8 cellular contexts compared by ENCODE assay signal in genomic region chr16:88857728-88858339, GRCh38. TPM values are rescaled to one million over a fixed set of nuclear protein-coding genes. Genes with fewer than 3 reads are reported as not detected.
DNase-seq lines count a peak whose midpoint lies in the region; ATAC-seq and TF ChIP-seq lines count a peak whose summit lies in the region.

No MANE protein-coding gene starts in this region.

- H3K27me3 Mint-ChIP-seq in activated T-cell treated with anti-CD3 and anti-CD28 coated beads, Interleukin-2, amount 50 U/mL, for 4 hours (ENCODE audit: low read depth): no peaks in the 10 kb centered on the region
- no peaks in the 10 kb centered on the region for H3K27me3 Mint-ChIP-seq in natural killer cell (ENCODE audit: low read depth in 2 of 2)
- H3K27me3 Mint-ChIP-seq in stimulated activated memory B cell treated with anti-CD40 and anti-IgM and Interleukin-4, amounts not matched to agents 10 μg/mL and 1 μg/mL and 100 μg/mL, for 72 hours: no peaks in the 10 kb centered on the region

- DNase-seq in GM12865 (ENCODE audit: low read depth) (peak; percentile 86), OCI-M1 (lab: John Stamatoyannopoulos, UW) (peak; percentile 86), fibroblast of gingiva (ENCODE audit: low read depth) (peak; percentile 70), natural killer cell (peak; percentile 54)
- DNase-seq in activated T-cell treated with anti-CD3 and anti-CD28 coated beads, Interleukin-2, amount 50 U/mL, for 4 hours: peak; percentile 73

- H3K9me3 Mint-ChIP-seq in activated T-cell treated with anti-CD3 and anti-CD28 coated beads, Interleukin-2, amount 50 U/mL, for 4 hours: no peaks in the 10 kb centered on the region
- no peaks in the 10 kb centered on the region for H3K9me3 Mint-ChIP-seq in natural killer cell
- no peaks in the 10 kb centered on the region for H3K9me3 Mint-ChIP-seq in stimulated activated memory B cell treated with anti-CD40 and anti-IgM and Interleukin-4, amounts not matched to agents 10 μg/mL and 1 μg/mL and 100 μg/mL, for 72 hours

- H3K4me3 Mint-ChIP-seq in activated T-cell treated with anti-CD3 and anti-CD28 coated beads, Interleukin-2, amount 50 U/mL, for 4 hours: peak overlapping the region; percentile 97
- H3K4me3 Mint-ChIP-seq in natural killer cell: peak overlapping the region; percentile 97
- H3K4me3 Mint-ChIP-seq in stimulated activated memory B cell treated with anti-CD40 and anti-IgM and Interleukin-4, amounts not matched to agents 10 μg/mL and 1 μg/mL and 100 μg/mL, for 72 hours: peak overlapping the region; percentile 95

- TF ChIP-seq CTCF in GM12865 (IDR thresholded peaks at IDR 0.05; ENCODE audit: insufficient read depth, low read depth, low read length, missing control alignments): peak; percentile 83
- TF ChIP-seq CTCF in natural killer cell (IDR thresholded peaks at IDR 0.05): peak; percentile 63

- peak overlapping the region; percentile 99 for H3K4me3 ChIP-seq in GM12865 (ENCODE audit: low read depth, low read length)

- H3K36me3 Mint-ChIP-seq in activated T-cell treated with anti-CD3 and anti-CD28 coated beads, Interleukin-2, amount 50 U/mL, for 4 hours (ENCODE audit: insufficient read depth): peaks cover 11% of the 10 kb centered on the region
- H3K36me3 Mint-ChIP-seq in natural killer cell: no peaks in the 10 kb centered on the region
- H3K36me3 Mint-ChIP-seq in stimulated activated memory B cell treated with anti-CD40 and anti-IgM and Interleukin-4, amounts not matched to agents 10 μg/mL and 1 μg/mL and 100 μg/mL, for 72 hours: peaks cover 13% of the 10 kb centered on the region

- peak overlapping the region; percentile 91 to 93 for H3K27ac Mint-ChIP-seq in natural killer cell
- H3K27ac Mint-ChIP-seq in stimulated activated memory B cell treated with anti-CD40 and anti-IgM and Interleukin-4, amounts not matched to agents 10 μg/mL and 1 μg/mL and 100 μg/mL, for 72 hours: peak overlapping the region; percentile 82

- ATAC-seq in HG02981 (IDR thresholded peaks at IDR 0.05; ENCODE audit: unreplicated experiment): peak; percentile 33
- ATAC-seq in activated T-cell treated with anti-CD3 and anti-CD28 coated beads, Interleukin-2, amount 50 U/mL, for 4 hours: peak; percentile 62 to 67
- ATAC-seq in natural killer cell: peak; percentile 28 to 37 (median 36)
- peak; percentile 71 for ATAC-seq in stimulated activated memory B cell treated with anti-CD40 and anti-IgM and Interleukin-4, amounts not matched to agents 10 μg/mL and 1 μg/mL and 100 μg/mL, for 72 hours
- ATAC-seq in GM21717 (IDR thresholded peaks at IDR 0.05; ENCODE audit: unreplicated experiment): no peak

- peaks cover 26% of the 10 kb centered on the region for H3K4me1 Mint-ChIP-seq in activated T-cell treated with anti-CD3 and anti-CD28 coated beads, Interleukin-2, amount 50 U/mL, for 4 hours (ENCODE audit: low read depth)
- H3K4me1 Mint-ChIP-seq in natural killer cell: peaks cover 18 to 27% of the 10 kb centered on the region in 2 donors
- H3K4me1 Mint-ChIP-seq in stimulated activated memory B cell treated with anti-CD40 and anti-IgM and Interleukin-4, amounts not matched to agents 10 μg/mL and 1 μg/mL and 100 μg/mL, for 72 hours: peaks cover 37% of the 10 kb centered on the region

- intact Hi-C loops in natural killer cell (cut with micrococcal nuclease): loop anchor here (2.0 to 5.0 kb wide), 3 partner anchors 45 to 299 kb away; no protein-coding TSS in a partner anchor

RNA-seq across cellular contexts. Expression of gene TRAPPC2L, which starts 0.9 kb away (rescaled TPM):
- 100 to 1,000 TPM in 1 of 3 donors, 10 to 100 TPM in 2; 78.9 to 105 (median 98.0) TPM for total RNA-seq in activated T-cell treated with anti-CD3 and anti-CD28 coated beads, Interleukin-2, amount 50 U/mL, for 4 hours
- 10 to 100 TPM; 31.9 to 39.0 (median 36.2) TPM for total RNA-seq in natural killer cell

RNA-seq across cellular contexts. Expression of gene GALNS, which starts 1.1 kb away (rescaled TPM):
- total RNA-seq in activated T-cell treated with anti-CD3 and anti-CD28 coated beads, Interleukin-2, amount 50 U/mL, for 4 hours: 10 to 100 TPM; 20.6 to 24.1 (median 21.1) TPM
- 10 to 100 TPM; 58.1 to 75.8 (median 65.7) TPM for total RNA-seq in natural killer cell

RNA-seq across cellular contexts. Expression of gene PABPN1L, which starts 8.6 kb away (rescaled TPM):
- not detected for total RNA-seq in activated T-cell treated with anti-CD3 and anti-CD28 coated beads, Interleukin-2, amount 50 U/mL, for 4 hours
- total RNA-seq in natural killer cell: under 1 TPM in 1 of 3 donors, not detected in 2; 0.43 TPM

RNA-seq across cellular contexts. Expression of gene APRT, which starts 46.1 kb away (rescaled TPM):
- 100 to 1,000 TPM; 534 to 566 (median 566) TPM for total RNA-seq in activated T-cell treated with anti-CD3 and anti-CD28 coated beads, Interleukin-2, amount 50 U/mL, for 4 hours
- 100 to 1,000 TPM; 118 to 123 (median 120) TPM for total RNA-seq in natural killer cell

RNA-seq across cellular contexts. Expression of gene CDT1, which starts 54.2 kb away (rescaled TPM):
- total RNA-seq in activated T-cell treated with anti-CD3 and anti-CD28 coated beads, Interleukin-2, amount 50 U/mL, for 4 hours: 10 to 100 TPM; 81.0 to 96.4 (median 87.2) TPM
- total RNA-seq in natural killer cell: 1 to 10 TPM; 2.2 to 3.8 (median 2.6) TPM
